ENCODE assay signal across 8 cellular contexts in the genomic region with DNA sequence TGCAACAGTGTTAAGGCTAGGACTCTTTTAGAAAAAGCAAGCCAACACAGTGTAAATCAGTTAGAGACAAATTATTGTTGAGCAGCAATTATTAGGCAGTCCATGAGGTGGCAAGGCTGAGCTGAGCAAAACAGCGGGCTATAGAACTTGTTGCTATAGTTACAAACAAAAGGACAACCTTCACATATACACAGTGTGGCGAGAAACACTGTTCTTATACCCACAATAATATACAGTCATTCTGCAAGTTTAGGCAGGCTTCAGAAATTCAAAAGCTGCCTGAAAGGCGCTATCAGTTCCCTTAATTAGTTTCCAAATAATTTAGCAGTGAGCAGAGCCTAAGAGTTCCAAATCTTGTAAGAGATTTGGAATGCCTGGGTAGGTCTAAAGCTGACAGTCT. TPM values are rescaled to one million over a fixed set of nuclear protein-coding genes. Genes with fewer than 3 reads are reported as not detected.
DNase-seq lines count a peak whose midpoint lies in the region; ATAC-seq and TF ChIP-seq lines count a peak whose summit lies in the region.
"Not testable (repeated sequence)": the region's sequence is repeated elsewhere in the genome, so short reads cannot be mapped to it uniquely, and the experiment has no call there.

No MANE protein-coding gene starts in this region.

- H3K4me3 ChIP-seq in CD4-positive, CD25-positive, alpha-beta regulatory T cell (ENCODE audit: low read depth, low read length); neural cell (ENCODE audit: low read length): not testable (repeated sequence)

- not testable (repeated sequence) for H3K4me2 ChIP-seq in neural cell (ENCODE audit: low read length)

- H3K79me2 ChIP-seq in neural cell (replicated peaks; ENCODE audit: insufficient read depth, low read length), result not testable (repeated sequence)

- not testable (repeated sequence) for H3K36me3 Mint-ChIP-seq in CD4-positive, CD25-positive, alpha-beta regulatory T cell; chondrocyte (ENCODE audit: low read depth)

- not testable (repeated sequence) for H4K20me1 ChIP-seq in neural cell (ENCODE audit: insufficient read depth)

- H3K4me3 Mint-ChIP-seq in CD4-positive, CD25-positive, alpha-beta regulatory T cell; chondrocyte (ENCODE audit: unreplicated experiment): not testable (repeated sequence)

- peak; percentile 74 to 85 for ATAC-seq in CD4-positive, CD25-positive, alpha-beta regulatory T cell (ENCODE audit: low read depth in 2 of 2)
- ATAC-seq in GM18909 (IDR thresholded peaks at IDR 0.05; ENCODE audit: poor library complexity, unreplicated experiment) (peak; percentile 64), GM21619 (IDR thresholded peaks at IDR 0.05; ENCODE audit: unreplicated experiment) (peak; percentile 46), HG02973 (IDR thresholded peaks at IDR 0.05; ENCODE audit: unreplicated experiment) (peak; percentile 63), HG03565 (IDR thresholded peaks at IDR 0.05; ENCODE audit: unreplicated experiment) (peak; percentile 53)

- peaks cover 7 to 24% (median 16%) of the 10 kb centered on the region in 4 donors for H3K4me1 Mint-ChIP-seq in CD4-positive, CD25-positive, alpha-beta regulatory T cell
- peaks cover 26% of the 10 kb centered on the region for H3K4me1 Mint-ChIP-seq in chondrocyte (ENCODE audit: low read depth)

- H3K9me3 ChIP-seq in CD4-positive, CD25-positive, alpha-beta regulatory T cell (ENCODE audit: control insufficient read depth in 2 of 2, low read length in 2 of 2); neural cell (ENCODE audit: low read length): not testable (repeated sequence)

- H3F3A ChIP-seq in neural cell (ENCODE audit: insufficient read depth, low read length, poor library complexity, severe bottlenecking), result not testable (repeated sequence)

- peak in 2 of 3 donors; percentile 8 to 45 for DNase-seq in CD4-positive, CD25-positive, alpha-beta regulatory T cell
- DNase-seq in chondrocyte (ENCODE audit: low spot score), result not testable (repeated sequence)

- TF ChIP-seq RAD21 in neural cell (conservative IDR thresholded peaks at IDR 0.05), result not testable (repeated sequence)

- not testable (repeated sequence) for H3K27me3 Mint-ChIP-seq in CD4-positive, CD25-positive, alpha-beta regulatory T cell; chondrocyte (ENCODE audit: low read depth)

- not testable (repeated sequence) for H2AFZ ChIP-seq in neural cell (ENCODE audit: low read depth, low read length)

- not testable (repeated sequence) for H3K36me3 ChIP-seq in CD4-positive, CD25-positive, alpha-beta regulatory T cell (ENCODE audit: control insufficient read depth, insufficient read depth, low read length); neural cell (ENCODE audit: insufficient read depth, low read length)

- H3K27ac Mint-ChIP-seq in CD4-positive, CD25-positive, alpha-beta regulatory T cell; chondrocyte (ENCODE audit: unreplicated experiment): not testable (repeated sequence)

- peak; percentile 9; the same call in 1 of the 2 replicates for TF ChIP-seq CTCF in VCaP (conservative IDR thresholded peaks at IDR 0.05)
- TF ChIP-seq CTCF in chondrocyte (IDR thresholded peaks at IDR 0.05), result peak; percentile 39
- peak; percentile 15 for TF ChIP-seq CTCF in neural cell (IDR thresholded peaks at IDR 0.05; ENCODE audit: poor library complexity, severe bottlenecking)

- not testable (repeated sequence) for H3K9me3 Mint-ChIP-seq in CD4-positive, CD25-positive, alpha-beta regulatory T cell; chondrocyte (ENCODE audit: low read depth)

- H3K27ac ChIP-seq in CD4-positive, CD25-positive, alpha-beta regulatory T cell (ENCODE audit: insufficient read depth, low read length, poor library complexity, severe bottlenecking), result peak overlapping the region; percentile 33
- not testable (repeated sequence) for H3K27ac ChIP-seq in VCaP
- H3K27ac ChIP-seq in neural cell (ENCODE audit: low read length), result peak overlapping the region; percentile 24

- not testable (repeated sequence) for H3K4me1 ChIP-seq in CD4-positive, CD25-positive, alpha-beta regulatory T cell (ENCODE audit: control insufficient read depth, insufficient read depth, low read length, poor library complexity, severe bottlenecking)

- not testable (repeated sequence) for H3K9me2 ChIP-seq in neural cell (ENCODE audit: insufficient read depth, low read length)

- not testable (repeated sequence) for H3K27me3 ChIP-seq in CD4-positive, CD25-positive, alpha-beta regulatory T cell (ENCODE audit: control insufficient read depth, insufficient read depth, low read length); neural cell (ENCODE audit: insufficient read depth, low read depth, low read length)

- TF ChIP-seq EP300 in neural cell (conservative IDR thresholded peaks at IDR 0.05; ENCODE audit: poor library complexity, severe bottlenecking), result not testable (repeated sequence)

- not testable (repeated sequence) for H3K9ac ChIP-seq in neural cell (ENCODE audit: low read length)

RNA-seq across cellular contexts. Expression of gene FAM185A, which starts 33.1 kb away (rescaled TPM):
- total RNA-seq in CD4-positive, CD25-positive, alpha-beta regulatory T cell, result 6.4 TPM
- 1 to 10 TPM; 6.1 to 7.3 (median 6.6) TPM for polyA plus RNA-seq in CD4-positive, CD25-positive, alpha-beta regulatory T cell
- total RNA-seq in chondrocyte, result 5.6 to 7.5 TPM (median 5.8 TPM) in 3 replicates
- 14.6 and 26.3 TPM in 2 replicates for polyA plus RNA-seq in neural cell
- polyA minus RNA-seq in neural cell, result 22.4 and 29.9 TPM in 2 replicates

RNA-seq across cellular contexts. Expression of gene POLR2J2, which starts 44.3 kb away (rescaled TPM):
- total RNA-seq in CD4-positive, CD25-positive, alpha-beta regulatory T cell, result 56.4 TPM
- 1 to 10 TPM; 1.3 to 3.3 (median 1.9) TPM for polyA plus RNA-seq in CD4-positive, CD25-positive, alpha-beta regulatory T cell
- 1.5 to 5.1 TPM (median 2.9 TPM) in 3 replicates for total RNA-seq in chondrocyte
- polyA plus RNA-seq in neural cell, result 0.97 and 1.3 TPM in 2 replicates
- 5.4 and 7.6 TPM in 2 replicates for polyA minus RNA-seq in neural cell
